1 cellular context compared by ENCODE assay signal in the genomic region with DNA sequence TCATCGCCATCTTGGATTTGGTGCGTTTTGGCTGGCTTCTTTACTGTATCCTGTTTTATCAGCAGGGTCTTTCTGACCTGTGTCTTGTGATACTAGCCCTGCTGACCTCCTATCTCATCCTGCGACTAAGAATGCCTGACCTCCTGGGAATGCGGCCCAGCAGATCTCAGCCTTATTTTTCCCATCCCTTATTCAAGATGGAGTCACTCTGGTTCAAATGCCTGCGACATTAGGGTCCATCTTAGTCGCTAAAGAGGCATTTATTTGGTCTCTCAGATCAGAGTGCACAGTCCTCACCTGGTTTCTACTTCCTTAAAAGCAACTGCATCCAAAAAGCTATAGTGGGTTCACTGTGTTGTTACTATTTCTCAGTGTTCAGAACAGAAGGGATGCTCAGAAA.
A peak's percentile ranks its signal among the peaks of the same experiment; 100 is the strongest.
TF ChIP-seq lines count a peak whose summit lies in the region.

No MANE protein-coding gene starts in this region.

TF ChIP-seq in K562, 482 proteins besides CTCF, POLR2A, EP300 and RAD21 (continued from another document and continues in another):
- TF ChIP-seq NKRF (IDR thresholded peaks at IDR 0.05; ENCODE audit: borderline replicate concordance) (no peak), DIDO1 (tag; IDR thresholded peaks at IDR 0.05; ENCODE audit: low read depth) (0 out of 2 replicates have a peak, but pooled peaks have one; percentile 37), MGA (IDR thresholded peaks at IDR 0.05) (no peak), RCOR1 (IDR thresholded peaks at IDR 0.05; ENCODE audit: borderline replicate concordance in 1 of 2, low read depth in 2 of 2, low read length in 2 of 2) (no peak), TFAM (CRISPR knock-in tag; conservative IDR thresholded peaks at IDR 0.05) (no peak), BMI1 (IDR thresholded peaks at IDR 0.05; ENCODE audit: low read length) (no peak), RFX5 (IDR thresholded peaks at IDR 0.05; ENCODE audit: low read depth, low read length) (no peak), HIVEP1 (CRISPR knock-in tag; IDR thresholded peaks at IDR 0.05) (0 out of 2 replicates have a peak, but pooled peaks have one; percentile 47), HDAC2 (IDR thresholded peaks at IDR 0.05) (no peak), TAF7 (tag; IDR thresholded peaks at IDR 0.05) (peak; percentile 63; the same call in 1 of the 2 replicates), SAFB (IDR thresholded peaks at IDR 0.05; ENCODE audit: borderline replicate concordance, low read depth, low read length) (no peak), BACH1 (tag; IDR thresholded peaks at IDR 0.05) (peak; percentile 78; the same call in 1 of the 2 replicates), ZNF583 (CRISPR knock-in tag; IDR thresholded peaks at IDR 0.05) (peak; percentile 84; the same call in 1 of the 2 replicates), CBX2 (IDR thresholded peaks at IDR 0.05; ENCODE audit: insufficient read depth, low read length, poor library complexity, severe bottlenecking) (no peak), TFAP4 (CRISPR knock-in tag; IDR thresholded peaks at IDR 0.05; ENCODE audit: borderline replicate concordance) (no peak), ZEB2 (IDR thresholded peaks at IDR 0.05) (no peak), NCOA2 (IDR thresholded peaks at IDR 0.05; ENCODE audit: partially characterized antibody in 2 of 2) (no peak), RFX1 (IDR thresholded peaks at IDR 0.05) (no peak), MCM5 (IDR thresholded peaks at IDR 0.05; ENCODE audit: low read depth) (no peak), XRCC3 (IDR thresholded peaks at IDR 0.05) (no peak), CXXC5 (CRISPR knock-in tag; IDR thresholded peaks at IDR 0.05) (peak; percentile 61), ESRRA (IDR thresholded peaks at IDR 0.05; ENCODE audit: borderline replicate concordance, low read depth) (no peak), HMBOX1 (IDR thresholded peaks at IDR 0.05) (no peak), ZNF175 (CRISPR knock-in tag; IDR thresholded peaks at IDR 0.05; ENCODE audit: low read depth) (peak; percentile 83; the same call in 1 of the 2 replicates), RHOXF2B (CRISPR knock-in tag; conservative IDR thresholded peaks at IDR 0.05) (no peak), BCL6 (CRISPR knock-in tag; IDR thresholded peaks at IDR 0.05) (no peak)
- TF ChIP-seq, protein P1, sequence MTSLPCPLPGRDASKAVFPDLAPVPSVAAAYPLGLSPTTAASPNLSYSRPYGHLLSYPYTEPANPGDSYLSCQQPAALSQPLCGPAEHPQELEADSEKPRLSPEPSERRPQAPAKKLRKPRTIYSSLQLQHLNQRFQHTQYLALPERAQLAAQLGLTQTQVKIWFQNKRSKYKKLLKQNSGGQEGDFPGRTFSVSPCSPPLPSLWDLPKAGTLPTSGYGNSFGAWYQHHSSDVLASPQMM (CRISPR knock-in tag; IDR thresholded peaks at IDR 0.05) = no peak
- TF ChIP-seq, protein P2, sequence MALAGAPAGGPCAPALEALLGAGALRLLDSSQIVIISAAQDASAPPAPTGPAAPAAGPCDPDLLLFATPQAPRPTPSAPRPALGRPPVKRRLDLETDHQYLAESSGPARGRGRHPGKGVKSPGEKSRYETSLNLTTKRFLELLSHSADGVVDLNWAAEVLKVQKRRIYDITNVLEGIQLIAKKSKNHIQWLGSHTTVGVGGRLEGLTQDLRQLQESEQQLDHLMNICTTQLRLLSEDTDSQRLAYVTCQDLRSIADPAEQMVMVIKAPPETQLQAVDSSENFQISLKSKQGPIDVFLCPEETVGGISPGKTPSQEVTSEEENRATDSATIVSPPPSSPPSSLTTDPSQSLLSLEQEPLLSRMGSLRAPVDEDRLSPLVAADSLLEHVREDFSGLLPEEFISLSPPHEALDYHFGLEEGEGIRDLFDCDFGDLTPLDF (CRISPR knock-in tag; IDR thresholded peaks at IDR 0.05) = no peak
- TF ChIP-seq, protein P3, sequence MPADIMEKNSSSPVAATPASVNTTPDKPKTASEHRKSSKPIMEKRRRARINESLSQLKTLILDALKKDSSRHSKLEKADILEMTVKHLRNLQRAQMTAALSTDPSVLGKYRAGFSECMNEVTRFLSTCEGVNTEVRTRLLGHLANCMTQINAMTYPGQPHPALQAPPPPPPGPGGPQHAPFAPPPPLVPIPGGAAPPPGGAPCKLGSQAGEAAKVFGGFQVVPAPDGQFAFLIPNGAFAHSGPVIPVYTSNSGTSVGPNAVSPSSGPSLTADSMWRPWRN (IDR thresholded peaks at IDR 0.05; ENCODE audit: low read depth) = no peak
- TF ChIP-seq, protein P4, sequence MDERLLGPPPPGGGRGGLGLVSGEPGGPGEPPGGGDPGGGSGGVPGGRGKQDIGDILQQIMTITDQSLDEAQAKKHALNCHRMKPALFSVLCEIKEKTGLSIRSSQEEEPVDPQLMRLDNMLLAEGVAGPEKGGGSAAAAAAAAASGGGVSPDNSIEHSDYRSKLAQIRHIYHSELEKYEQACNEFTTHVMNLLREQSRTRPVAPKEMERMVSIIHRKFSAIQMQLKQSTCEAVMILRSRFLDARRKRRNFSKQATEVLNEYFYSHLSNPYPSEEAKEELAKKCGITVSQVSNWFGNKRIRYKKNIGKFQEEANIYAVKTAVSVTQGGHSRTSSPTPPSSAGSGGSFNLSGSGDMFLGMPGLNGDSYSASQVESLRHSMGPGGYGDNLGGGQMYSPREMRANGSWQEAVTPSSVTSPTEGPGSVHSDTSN (CRISPR knock-in tag; IDR thresholded peaks at IDR 0.05; ENCODE audit: low read depth) = no peak
- TF ChIP-seq, protein P4 (tag; conservative IDR thresholded peaks at IDR 0.05; ENCODE audit: low read depth) = peak; percentile 56
- TF ChIP-seq, protein P5, sequence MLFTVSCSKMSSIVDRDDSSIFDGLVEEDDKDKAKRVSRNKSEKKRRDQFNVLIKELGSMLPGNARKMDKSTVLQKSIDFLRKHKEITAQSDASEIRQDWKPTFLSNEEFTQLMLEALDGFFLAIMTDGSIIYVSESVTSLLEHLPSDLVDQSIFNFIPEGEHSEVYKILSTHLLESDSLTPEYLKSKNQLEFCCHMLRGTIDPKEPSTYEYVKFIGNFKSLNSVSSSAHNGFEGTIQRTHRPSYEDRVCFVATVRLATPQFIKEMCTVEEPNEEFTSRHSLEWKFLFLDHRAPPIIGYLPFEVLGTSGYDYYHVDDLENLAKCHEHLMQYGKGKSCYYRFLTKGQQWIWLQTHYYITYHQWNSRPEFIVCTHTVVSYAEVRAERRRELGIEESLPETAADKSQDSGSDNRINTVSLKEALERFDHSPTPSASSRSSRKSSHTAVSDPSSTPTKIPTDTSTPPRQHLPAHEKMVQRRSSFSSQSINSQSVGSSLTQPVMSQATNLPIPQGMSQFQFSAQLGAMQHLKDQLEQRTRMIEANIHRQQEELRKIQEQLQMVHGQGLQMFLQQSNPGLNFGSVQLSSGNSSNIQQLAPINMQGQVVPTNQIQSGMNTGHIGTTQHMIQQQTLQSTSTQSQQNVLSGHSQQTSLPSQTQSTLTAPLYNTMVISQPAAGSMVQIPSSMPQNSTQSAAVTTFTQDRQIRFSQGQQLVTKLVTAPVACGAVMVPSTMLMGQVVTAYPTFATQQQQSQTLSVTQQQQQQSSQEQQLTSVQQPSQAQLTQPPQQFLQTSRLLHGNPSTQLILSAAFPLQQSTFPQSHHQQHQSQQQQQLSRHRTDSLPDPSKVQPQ (CRISPR knock-in tag; IDR thresholded peaks at IDR 0.05; ENCODE audit: borderline replicate concordance) = no peak
